ENCODE assay signal across 9 cellular contexts in the genomic region with DNA sequence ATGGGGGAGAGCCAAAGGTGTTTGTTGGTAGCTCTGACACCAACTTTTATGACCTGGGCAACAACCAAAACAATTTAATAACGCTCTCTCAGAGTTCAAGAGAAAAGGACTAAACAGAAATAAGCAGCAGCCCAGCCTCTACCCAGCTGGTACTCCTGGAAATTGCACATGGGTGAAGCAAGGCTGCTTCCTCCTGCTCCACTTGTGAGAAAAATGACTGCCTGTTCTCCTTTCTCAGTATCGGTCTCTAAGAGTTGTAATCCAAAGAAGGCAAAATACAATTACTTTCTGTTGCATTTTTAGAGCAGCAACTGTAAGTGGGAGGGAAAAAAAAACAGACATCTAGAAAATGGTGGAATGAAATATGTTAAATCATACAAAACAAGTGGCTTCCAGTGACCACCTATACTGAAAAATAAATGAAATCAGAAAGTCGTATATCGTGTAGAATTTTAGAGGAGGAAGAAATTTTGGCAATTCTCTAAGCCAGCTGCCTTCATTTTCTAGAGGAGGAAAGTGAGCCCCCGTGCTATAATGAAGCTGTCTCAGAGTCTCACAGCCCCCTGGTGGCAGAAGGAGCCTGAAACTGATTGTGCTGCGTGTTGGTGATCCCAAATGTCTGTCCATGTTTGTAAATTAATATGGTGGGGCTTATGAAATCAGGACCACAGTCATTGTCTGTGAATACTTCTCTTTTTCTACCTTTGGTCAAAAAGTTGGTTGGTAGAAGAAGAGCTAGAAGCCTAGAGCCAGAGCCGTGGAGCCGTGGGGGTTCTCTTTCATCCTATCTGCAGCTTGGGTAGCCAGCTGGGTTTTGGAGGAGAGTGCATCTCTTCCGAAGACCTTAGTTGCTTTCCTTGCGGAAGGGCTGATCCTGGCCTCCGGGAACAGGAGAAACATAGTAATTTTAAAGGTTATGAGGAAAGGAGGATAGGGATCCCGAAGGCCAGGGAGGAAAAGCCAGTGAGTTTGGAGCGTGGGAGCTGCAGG.
DNase-seq lines count a peak whose midpoint lies in the region; ATAC-seq, FAIRE-seq and TF ChIP-seq lines count a peak whose summit lies in the region.
"Had no signal": no experiment of that assay in that cellular context is flagged by ENCODE, and none has a peak within 500 bp of the region (broad histone marks: within the 10 kb centered on the region; RNA-seq: fewer than 3 reads in every experiment).

No MANE protein-coding gene starts in this region.

- no peaks in the 10 kb centered on the region for H3K9me3 Mint-ChIP-seq in endothelial cell (ENCODE audit: unreplicated experiment)
- H3K9me3 Mint-ChIP-seq: immature natural killer cell had no signal

- CTCF ChIA-PET in BJ (lab: Yijun Ruan, JAX) = interaction anchor here (0.7 to 1.2 kb wide), 3 partner anchors 23 to 44 kb away, joined by 3 to 4 read pairs (median 4); no protein-coding TSS in a partner anchor

- no peaks in the 10 kb centered on the region for H3K9me3 ChIP-seq in neural cell (ENCODE audit: low read length)

- H3K79me2 ChIP-seq in neural cell (replicated peaks; ENCODE audit: insufficient read depth, low read length) = no peaks in the 10 kb centered on the region

- no peak overlapping the region for H3K27ac ChIP-seq in neural cell (ENCODE audit: low read length)

- peak; percentile 10 for TF ChIP-seq RAD21 in neural cell (conservative IDR thresholded peaks at IDR 0.05)

- TF ChIP-seq EP300 in neural cell (conservative IDR thresholded peaks at IDR 0.05; ENCODE audit: poor library complexity, severe bottlenecking) = no peak

- TF ChIP-seq CTCF in BJ (IDR thresholded peaks at IDR 0.05; ENCODE audit: insufficient read depth, low read depth, low read length) (peak; percentile 59), endothelial cell (IDR thresholded peaks at IDR 0.05; ENCODE audit: unreplicated experiment) (peak; percentile 52), neural cell (IDR thresholded peaks at IDR 0.05; ENCODE audit: poor library complexity, severe bottlenecking) (peak; percentile 21)

- no peak overlapping the region for H3K4me2 ChIP-seq in neural cell (ENCODE audit: low read length)

- POLR2A ChIA-PET in BJ (lab: Charles Lee) = no interaction called here

- no peak for FAIRE-seq in RCC 7860 (lab: Jason Lieb, UNC)

- no peaks in the 10 kb centered on the region for H3K36me3 Mint-ChIP-seq in endothelial cell (ENCODE audit: low read depth, unreplicated experiment)
- H3K36me3 Mint-ChIP-seq: immature natural killer cell had no signal

- H3K4me3 ChIP-seq in BJ (ENCODE audit: low read depth, low read length) = no peak overlapping the region
- no peak overlapping the region for H3K4me3 ChIP-seq in neural cell (ENCODE audit: low read length)

- no peak overlapping the region for H2AFZ ChIP-seq in neural cell (ENCODE audit: low read depth, low read length)

- no peaks in the 10 kb centered on the region for H3K36me3 ChIP-seq in BJ (ENCODE audit: control insufficient read depth, insufficient read depth, low read length)
- H3K36me3 ChIP-seq in neural cell (ENCODE audit: insufficient read depth, low read length) = no peaks in the 10 kb centered on the region

- no peaks in the 10 kb centered on the region for H3K27me3 ChIP-seq in BJ (ENCODE audit: control insufficient read depth, insufficient read depth, low read length)
- no peaks in the 10 kb centered on the region for H3K27me3 ChIP-seq in neural cell (ENCODE audit: insufficient read depth, low read depth, low read length)

- peak; percentile 42 for ATAC-seq in GM18519 (IDR thresholded peaks at IDR 0.05; ENCODE audit: low FRiP score, unreplicated experiment)
- ATAC-seq in HG03159 (IDR thresholded peaks at IDR 0.05; ENCODE audit: unreplicated experiment) = peak; percentile 74
- no peak for ATAC-seq in HG03378 (IDR thresholded peaks at IDR 0.05; ENCODE audit: unreplicated experiment)
- ATAC-seq in HG03039 (IDR thresholded peaks at IDR 0.05; ENCODE audit: unreplicated experiment) = no peak

- H3K9me2 ChIP-seq in neural cell (ENCODE audit: insufficient read depth, low read length) = no peaks in the 10 kb centered on the region

- peaks cover 7% of the 10 kb centered on the region for H3K4me1 Mint-ChIP-seq in endothelial cell (ENCODE audit: unreplicated experiment)
- H3K4me1 Mint-ChIP-seq: immature natural killer cell had no signal

- H3K27ac Mint-ChIP-seq in endothelial cell (ENCODE audit: unreplicated experiment) = no peak overlapping the region
- H3K27ac Mint-ChIP-seq: immature natural killer cell had no signal

- peaks cover 1% of the 10 kb centered on the region for H3K27me3 Mint-ChIP-seq in endothelial cell (ENCODE audit: unreplicated experiment)

- DNase-seq in BJ (ENCODE audit: low read depth) (no peak), RCC 7860 (ENCODE audit: low spot score) (peak; percentile 15), endothelial cell (ENCODE audit: low spot score) (peak; percentile 65)

- no peak overlapping the region for H3K4me3 Mint-ChIP-seq in endothelial cell (ENCODE audit: unreplicated experiment)

- no peaks in the 10 kb centered on the region for H4K20me1 ChIP-seq in neural cell (ENCODE audit: insufficient read depth)

- no peak overlapping the region for H3K9ac ChIP-seq in neural cell (ENCODE audit: low read length)

- no peaks in the 10 kb centered on the region for H3F3A ChIP-seq in neural cell (ENCODE audit: insufficient read depth, low read length, poor library complexity, severe bottlenecking)

TF ChIP-seq in neural cell, 6 proteins besides CTCF, POLR2A, EP300 and RAD21:
- TF ChIP-seq EZH2 (IDR thresholded peaks at IDR 0.05; ENCODE audit: borderline replicate concordance, insufficient read depth, low read length, poor library complexity, severe bottlenecking) (no peak), POLR2AphosphoS5 (IDR thresholded peaks at IDR 0.05) (no peak), TAF1 (IDR thresholded peaks at IDR 0.05; ENCODE audit: low read depth) (no peak), SMC3 (conservative IDR thresholded peaks at IDR 0.05; ENCODE audit: poor library complexity) (peak; percentile 19), MXI1 (conservative IDR thresholded peaks at IDR 0.05; ENCODE audit: poor library complexity, severe bottlenecking) (no peak)
- TF ChIP-seq, protein P1, sequence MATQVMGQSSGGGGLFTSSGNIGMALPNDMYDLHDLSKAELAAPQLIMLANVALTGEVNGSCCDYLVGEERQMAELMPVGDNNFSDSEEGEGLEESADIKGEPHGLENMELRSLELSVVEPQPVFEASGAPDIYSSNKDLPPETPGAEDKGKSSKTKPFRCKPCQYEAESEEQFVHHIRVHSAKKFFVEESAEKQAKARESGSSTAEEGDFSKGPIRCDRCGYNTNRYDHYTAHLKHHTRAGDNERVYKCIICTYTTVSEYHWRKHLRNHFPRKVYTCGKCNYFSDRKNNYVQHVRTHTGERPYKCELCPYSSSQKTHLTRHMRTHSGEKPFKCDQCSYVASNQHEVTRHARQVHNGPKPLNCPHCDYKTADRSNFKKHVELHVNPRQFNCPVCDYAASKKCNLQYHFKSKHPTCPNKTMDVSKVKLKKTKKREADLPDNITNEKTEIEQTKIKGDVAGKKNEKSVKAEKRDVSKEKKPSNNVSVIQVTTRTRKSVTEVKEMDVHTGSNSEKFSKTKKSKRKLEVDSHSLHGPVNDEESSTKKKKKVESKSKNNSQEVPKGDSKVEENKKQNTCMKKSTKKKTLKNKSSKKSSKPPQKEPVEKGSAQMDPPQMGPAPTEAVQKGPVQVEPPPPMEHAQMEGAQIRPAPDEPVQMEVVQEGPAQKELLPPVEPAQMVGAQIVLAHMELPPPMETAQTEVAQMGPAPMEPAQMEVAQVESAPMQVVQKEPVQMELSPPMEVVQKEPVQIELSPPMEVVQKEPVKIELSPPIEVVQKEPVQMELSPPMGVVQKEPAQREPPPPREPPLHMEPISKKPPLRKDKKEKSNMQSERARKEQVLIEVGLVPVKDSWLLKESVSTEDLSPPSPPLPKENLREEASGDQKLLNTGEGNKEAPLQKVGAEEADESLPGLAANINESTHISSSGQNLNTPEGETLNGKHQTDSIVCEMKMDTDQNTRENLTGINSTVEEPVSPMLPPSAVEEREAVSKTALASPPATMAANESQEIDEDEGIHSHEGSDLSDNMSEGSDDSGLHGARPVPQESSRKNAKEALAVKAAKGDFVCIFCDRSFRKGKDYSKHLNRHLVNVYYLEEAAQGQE (IDR thresholded peaks at IDR 0.05; ENCODE audit: borderline replicate concordance) = no peak

Comparison
In these comparisons a context has a peak if more than half of its experiments do, and no peak if none do; other contexts are left out.
1. ATAC-seq: peak in GM18519 (single experiment) and HG03159 (single experiment); none in HG03378 (single experiment) and HG03039 (single experiment).
2. Peak in every context shown above with its lines, with median percentiles within 50 percentile points of each other: CTCF ChIP-seq.